In genomic region chr10:5945561-5946418, GRCh38 we compare ENCODE assay signal across 8 cellular contexts. TPM values are rescaled to one million over a fixed set of nuclear protein-coding genes. Genes with fewer than 3 reads are reported as not detected.
A peak's percentile ranks its signal among the peaks of the same experiment; 100 is the strongest.
DNase-seq lines count a peak whose midpoint lies in the region; ATAC-seq and TF ChIP-seq lines count a peak whose summit lies in the region.

No MANE protein-coding gene starts in this region.

- DNase-seq in CD1c-positive myeloid dendritic cell (ENCODE audit: extremely low spot score) (peak; percentile 33), UCSD-AML1 (lab: John Stamatoyannopoulos, UW; ENCODE audit: unreplicated experiment) (peak; percentile 54), DMS 273 (lab: John Stamatoyannopoulos, UW; ENCODE audit: unreplicated experiment) (no peak)
- no peak for DNase-seq in effector CD8-positive, alpha-beta T cell (lab: John Stamatoyannopoulos, UW)

- H3K4me3 ChIP-seq in gastroesophageal sphincter (peak overlapping the region in 1 of 2 donors; percentile 32), parathyroid adenoma (ENCODE audit: low read depth, low read length) (peak overlapping the region; percentile 18)

- peak overlapping the region; percentile 11 for H3K4me2 ChIP-seq in parathyroid adenoma (ENCODE audit: low read length)

- TF ChIP-seq POLR2A in gastroesophageal sphincter (IDR thresholded peaks at IDR 0.05), result peak in 1 of 2 donors; percentile 27

- H3K36me3 ChIP-seq in gastroesophageal sphincter (no peaks in the 10 kb centered on the region), parathyroid adenoma (ENCODE audit: control insufficient read depth, insufficient read depth, low read length) (no peaks in the 10 kb centered on the region)

- H3K27ac ChIP-seq in gastroesophageal sphincter (peak overlapping the region; percentile 43 to 88 (median 80)), parathyroid adenoma (peak overlapping the region; percentile 87)

- H3K27me3 ChIP-seq in gastroesophageal sphincter (peaks cover 14% of the 10 kb centered on the region), parathyroid adenoma (ENCODE audit: control insufficient read depth, insufficient read depth, low read length) (no peaks in the 10 kb centered on the region)

- TF ChIP-seq EP300 in gastroesophageal sphincter (IDR thresholded peaks at IDR 0.05), result no peak

- H3K9me3 ChIP-seq in gastroesophageal sphincter (no peaks in the 10 kb centered on the region), parathyroid adenoma (ENCODE audit: control insufficient read depth, low read length) (no peaks in the 10 kb centered on the region)

- ATAC-seq in gastroesophageal sphincter (peak; percentile 68), GM19455 (IDR thresholded peaks at IDR 0.05; ENCODE audit: unreplicated experiment) (no peak), HG03135 (IDR thresholded peaks at IDR 0.05; ENCODE audit: unreplicated experiment) (no peak)

- no peak overlapping the region for H3K9ac ChIP-seq in parathyroid adenoma

- H3K4me1 ChIP-seq in gastroesophageal sphincter (peaks cover 0 to 71% (median 18%) of the 10 kb centered on the region in 3 donors), parathyroid adenoma (no peaks in the 10 kb centered on the region)

- H2AFZ ChIP-seq in parathyroid adenoma, result no peak overlapping the region

- WGBS in gastroesophageal sphincter (ENCODE audit: low coverage in 1 of 2), 2 donors, result 29 to 43% methylated on average over 12 to 20 of the region's 21 CpGs

- H3K79me2 ChIP-seq in parathyroid adenoma, result no peaks in the 10 kb centered on the region

- no peak for TF ChIP-seq CTCF in gastroesophageal sphincter (IDR thresholded peaks at IDR 0.05)
- no peak for TF ChIP-seq CTCF in parathyroid adenoma (IDR thresholded peaks at IDR 0.05)

RNA-seq across cellular contexts. Expression of gene IL15RA, which starts 31.6 kb away (rescaled TPM):
- total RNA-seq in gastroesophageal sphincter, result 10 to 100 TPM; 17.7 to 21.9 (median 20.6) TPM

RNA-seq across cellular contexts. Expression of gene FBH1, which starts 55.7 kb away (rescaled TPM):
- total RNA-seq in gastroesophageal sphincter, result 100 to 1,000 TPM in 2 of 4 donors, 10 to 100 TPM in 2; 76.2 to 108 (median 98.5) TPM

RNA-seq across cellular contexts. Expression of gene ANKRD16, which starts 56.1 kb away (rescaled TPM):
- 1 to 10 TPM; 3.3 to 8.9 (median 5.9) TPM for total RNA-seq in gastroesophageal sphincter

Comparison
In these comparisons a context has a peak if more than half of its experiments do, and no peak if none do; other contexts are left out.
1. DNase-seq: peak in CD1c-positive myeloid dendritic cell (single experiment) and UCSD-AML1 (single experiment); none in effector CD8-positive, alpha-beta T cell (single experiment) and DMS 273 (single experiment).